Comparison of ENCODE assay signal across 9 cellular contexts in genomic region chrX:46461653-46462191, GRCh38.
DNase-seq lines count a peak whose midpoint lies in the region; ATAC-seq and TF ChIP-seq lines count a peak whose summit lies in the region.
"Had no signal": no experiment of that assay in that cellular context is flagged by ENCODE, and none has a peak within 500 bp of the region (broad histone marks: within the 10 kb centered on the region; RNA-seq: fewer than 3 reads in every experiment).

No MANE protein-coding gene starts in this region.

- peaks cover 31% of the 10 kb centered on the region for H3K36me3 Mint-ChIP-seq in effector memory CD8-positive, alpha-beta T cell (ENCODE audit: insufficient read depth)
- peaks cover 29% of the 10 kb centered on the region for H3K36me3 Mint-ChIP-seq in MCF 10A (ENCODE audit: insufficient read depth, unreplicated experiment)

- H3K4me3 ChIP-seq in aorta (ENCODE audit: low read length in 2 of 2) = no peak overlapping the region

- H3K36me3 ChIP-seq in aorta (ENCODE audit: control insufficient read depth in 1 of 2, insufficient read depth in 2 of 2, low read length in 1 of 2) = peaks cover 0 to 2% of the 10 kb centered on the region in 2 donors

- intact Hi-C loops in aorta (cut with DNase I) = no loop called here
- intact Hi-C loops in MCF 10A (cut with micrococcal nuclease) = no loop called here

- no peak for TF ChIP-seq CTCF in omental fat pad (IDR thresholded peaks at IDR 0.05)
- TF ChIP-seq CTCF in MCF 10A (IDR thresholded peaks at IDR 0.05; ENCODE audit: unreplicated experiment) = no peak

- no peaks in the 10 kb centered on the region for H3K4me1 ChIP-seq in aorta (ENCODE audit: control insufficient read depth in 1 of 2, insufficient read depth in 2 of 2, low read length in 2 of 2)

- no peak overlapping the region for H3K27ac ChIP-seq in aorta (ENCODE audit: low read depth in 1 of 2, low read length in 2 of 2)

- H3K27me3 Mint-ChIP-seq in effector memory CD8-positive, alpha-beta T cell = no peaks in the 10 kb centered on the region
- peaks cover 22% of the 10 kb centered on the region for H3K27me3 Mint-ChIP-seq in MCF 10A (ENCODE audit: insufficient read depth, unreplicated experiment)

- H3K9me3 Mint-ChIP-seq in effector memory CD8-positive, alpha-beta T cell = no peaks in the 10 kb centered on the region
- peaks cover 3% of the 10 kb centered on the region for H3K9me3 Mint-ChIP-seq in MCF 10A (ENCODE audit: unreplicated experiment)

- no TSS peak for BruUV-seq in MCF 10A (replicated peaks; lab: Mats Ljungman, UMichigan)

- no peak for DNase-seq in effector memory CD8-positive, alpha-beta T cell
- DNase-seq in putamen (ENCODE audit: low spot score) (no peak), aorta (no peak), omental fat pad (ENCODE audit: low spot score) (no peak), MCF 10A (ENCODE audit: unreplicated experiment) (no peak)
- DNase-seq: NCI-H2107 had no signal

- CTCF ChIA-PET in MCF 10A (lab: Yijun Ruan, JAX) = no interaction called here

- ATAC-seq in GM18499 (IDR thresholded peaks at IDR 0.05; ENCODE audit: insufficient read depth, unreplicated experiment) = peak; percentile 88
- peak; percentile 95 for ATAC-seq in GM21367 (IDR thresholded peaks at IDR 0.05; ENCODE audit: unreplicated experiment)
- peak; percentile 94 for ATAC-seq in HG03280 (IDR thresholded peaks at IDR 0.05; ENCODE audit: unreplicated experiment)
- peak; percentile 53 for ATAC-seq in effector memory CD8-positive, alpha-beta T cell (replicated peaks)
- no peak for ATAC-seq in aorta (ENCODE audit: low FRiP score)
- ATAC-seq in omental fat pad (ENCODE audit: low FRiP score) = no peak

- POLR2A ChIA-PET in MCF 10A (lab: Yijun Ruan, JAX) = interaction anchor here (0.6 kb wide), 1 partner anchor 1119 kb away, joined by 3 read pairs; no protein-coding TSS in a partner anchor

- peaks cover 14 to 19% of the 10 kb centered on the region in 2 donors for H3K4me1 Mint-ChIP-seq in effector memory CD8-positive, alpha-beta T cell (ENCODE audit: low read depth in 2 of 2)
- no peaks in the 10 kb centered on the region for H3K4me1 Mint-ChIP-seq in MCF 10A (ENCODE audit: insufficient read depth, unreplicated experiment)

- peak overlapping the region; percentile 5 to 6 for H3K4me3 Mint-ChIP-seq in effector memory CD8-positive, alpha-beta T cell
- no peak overlapping the region for H3K4me3 Mint-ChIP-seq in MCF 10A (ENCODE audit: unreplicated experiment)

- WGBS in aorta, 2 donors = 54 to 63% methylated on average over 2 of the region's 2 CpGs

- H3K27me3 ChIP-seq in aorta (ENCODE audit: control insufficient read depth in 1 of 2, insufficient read depth in 2 of 2, low read length in 1 of 2) = no peaks in the 10 kb centered on the region

- no peaks in the 10 kb centered on the region for H3K9me3 ChIP-seq in aorta (ENCODE audit: control insufficient read depth, low read length)

- H3K27ac Mint-ChIP-seq in effector memory CD8-positive, alpha-beta T cell = peak overlapping the region; percentile 87 to 91
- H3K27ac Mint-ChIP-seq in MCF 10A (ENCODE audit: low read depth, unreplicated experiment) = no peak overlapping the region

Comparison
In these comparisons a context has a peak if more than half of its experiments do, and no peak if none do; other contexts are left out.
1. ATAC-seq: peak in GM18499 (single experiment), GM21367 (single experiment), HG03280 (single experiment) and effector memory CD8-positive, alpha-beta T cell (single experiment); none in aorta (single experiment) and omental fat pad (single experiment).